26 cellular contexts compared by ENCODE assay signal in the genomic region with DNA sequence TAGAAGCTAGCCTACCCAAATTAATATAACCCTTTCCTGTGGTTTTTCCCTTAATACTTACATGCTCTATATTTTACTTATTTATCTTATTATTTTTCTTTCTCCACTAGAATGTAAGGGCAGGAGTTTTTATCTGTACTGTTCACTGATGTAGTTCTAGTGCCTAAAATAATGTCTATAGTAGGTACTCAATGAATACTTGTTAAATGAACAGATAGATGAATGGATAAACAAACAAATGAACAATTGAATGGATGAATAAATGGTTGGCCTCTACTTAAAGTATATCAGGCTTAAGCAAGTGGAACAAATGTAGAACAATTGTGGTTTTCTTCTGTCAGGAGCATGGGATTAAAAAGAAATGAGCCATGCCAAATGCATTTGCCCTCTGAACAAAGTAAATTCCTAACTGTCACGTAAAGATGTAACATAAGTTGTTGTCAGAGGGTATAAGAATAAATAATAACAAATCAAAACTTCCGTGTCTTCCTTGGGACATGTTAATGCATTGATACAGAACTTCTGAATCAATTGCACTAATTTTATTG. TPM values are rescaled to one million over a fixed set of nuclear protein-coding genes. Genes with fewer than 3 reads are reported as not detected.
A peak's percentile ranks its signal among the peaks of the same experiment; 100 is the strongest.
DNase-seq lines count a peak whose midpoint lies in the region; ATAC-seq and TF ChIP-seq lines count a peak whose summit lies in the region.
"Had no signal": no experiment of that assay in that cellular context is flagged by ENCODE, and none has a peak within 500 bp of the region (broad histone marks: within the 10 kb centered on the region; RNA-seq: fewer than 3 reads in every experiment).

No MANE protein-coding gene starts in this region.

- no peak overlapping the region for H3K4me3 Mint-ChIP-seq in WTC11
- H3K4me3 Mint-ChIP-seq: activated T-cell treated with anti-CD3 and anti-CD28 coated beads, Interleukin-2, amount 50 U/mL, for 24 hours; CD4-positive, alpha-beta memory T cell; stimulated activated naive CD8-positive, alpha-beta T cell treated with anti-CD3 and anti-CD28 coated beads, Interleukin-15, Interleukin-2, amounts not matched to agents 100 ng/mL and 50 ng/mL, for 24 hours had no signal

- H3K4me1 Mint-ChIP-seq in WTC11: peaks cover 3% of the 10 kb centered on the region; the same call in 1 of the 2 replicates
- H3K4me1 Mint-ChIP-seq: CD4-positive, alpha-beta memory T cell had no signal

- no peaks in the 10 kb centered on the region for H3K27me3 Mint-ChIP-seq in WTC11 (ENCODE audit: low read depth)
- H3K27me3 Mint-ChIP-seq: CD4-positive, alpha-beta memory T cell had no signal

- TF ChIP-seq CTCF in retinal pigment epithelial cell (conservative IDR thresholded peaks at IDR 0.05; ENCODE audit: low read depth, low read length): no peak
- TF ChIP-seq CTCF in WTC11 (IDR thresholded peaks at IDR 0.05): no peak

- CTCF ChIA-PET in WTC11 (lab: Charles Lee): no interaction called here

- no peak overlapping the region for H3K4me3 ChIP-seq in retinal pigment epithelial cell (ENCODE audit: low read length)
- H3K4me3 ChIP-seq: breast epithelium, gastrocnemius medialis, GM12878, pancreas, right lobe of liver, thyroid gland had no signal

- DNase-seq in ELR (ENCODE audit: low read depth) (peak; percentile 62), NCI-H345 treated with DMSO at 0.1 percent for 48 hours (lab: John Stamatoyannopoulos, UW; ENCODE audit: unreplicated experiment) (peak; percentile 22), astrocyte of the hippocampus (ENCODE audit: low read depth, low spot score) (peak; percentile 29), retinal pigment epithelial cell (ENCODE audit: low read depth) (peak; percentile 28), SK-N-DZ (ENCODE audit: low spot score) (no peak), NOMO-1 (lab: John Stamatoyannopoulos, UW; ENCODE audit: unreplicated experiment in 2 of 2) (no peak), WTC11 (ENCODE audit: low spot score) (no peak)
- DNase-seq: activated CD8-positive, alpha-beta memory T cell treated with anti-CD3 and anti-CD28 coated beads for 24 hours; activated T-cell treated with anti-CD3 and anti-CD28 coated beads, Interleukin-2, amount 50 U/mL, for 24 hours; CD4-positive, alpha-beta memory T cell; DMS79; effector CD8-positive, alpha-beta T cell; gastrocnemius medialis; H7; NCI-H2081; OCI-M1; pancreas; right lobe of liver; SHP77 treated with DMSO at 0.1 percent for 48 hours; stimulated activated CD4-positive, alpha-beta T cell treated with anti-CD3 and anti-CD28 coated beads, Interleukin-15, amount 100 ng/mL, for 24 hours; T-helper 1 cell; thyroid gland had no signal

- no peak for ATAC-seq in WTC11
- ATAC-seq: esophagus mucosa, gastrocnemius medialis, pancreas had no signal

- H3K27ac Mint-ChIP-seq in WTC11: no peak overlapping the region
- H3K27ac Mint-ChIP-seq: activated T-cell treated with anti-CD3 and anti-CD28 coated beads, Interleukin-2, amount 50 U/mL, for 24 hours; CD4-positive, alpha-beta memory T cell; stimulated activated naive CD8-positive, alpha-beta T cell treated with anti-CD3 and anti-CD28 coated beads, Interleukin-15, Interleukin-2, amounts not matched to agents 100 ng/mL and 50 ng/mL, for 24 hours had no signal

- H3K9me3 Mint-ChIP-seq in WTC11: no peaks in the 10 kb centered on the region
- H3K9me3 Mint-ChIP-seq: activated T-cell treated with anti-CD3 and anti-CD28 coated beads, Interleukin-2, amount 50 U/mL, for 24 hours; CD4-positive, alpha-beta memory T cell; stimulated activated naive CD8-positive, alpha-beta T cell treated with anti-CD3 and anti-CD28 coated beads, Interleukin-15, Interleukin-2, amounts not matched to agents 100 ng/mL and 50 ng/mL, for 24 hours had no signal

- POLR2A ChIA-PET in WTC11 (lab: Charles Lee): no interaction called here

- H3K36me3 Mint-ChIP-seq in WTC11: no peaks in the 10 kb centered on the region
- H3K36me3 Mint-ChIP-seq: CD4-positive, alpha-beta memory T cell had no signal

TF ChIP-seq in WTC11, 78 proteins besides CTCF, POLR2A, EP300 and RAD21:
- no peak for TF ChIP-seq ZNF263 (CRISPR knock-in tag; IDR thresholded peaks at IDR 0.05; ENCODE audit: low read depth)
- TF ChIP-seq FOXP1 (CRISPR knock-in tag; IDR thresholded peaks at IDR 0.05; ENCODE audit: borderline replicate concordance): no peak
- no peak for TF ChIP-seq ZNF219 (CRISPR knock-in tag; IDR thresholded peaks at IDR 0.05; ENCODE audit: borderline replicate concordance)
- no peak for TF ChIP-seq RELA (CRISPR knock-in tag; IDR thresholded peaks at IDR 0.05; ENCODE audit: borderline replicate concordance)
- no peak for TF ChIP-seq NFE2L1 (CRISPR knock-in tag; IDR thresholded peaks at IDR 0.05)
TF ChIP-seq in WTC11: peak in this region for 0.

RNA-seq across cellular contexts. Expression of gene SYTL5, which starts 54.1 kb away (rescaled TPM):
- not detected in 2 replicates for polyA plus RNA-seq in SK-N-DZ (2014; cell fraction: cytosol; rRNA removed)
- not detected in 2 replicates for polyA plus RNA-seq in SK-N-DZ (2014; cell fraction: nucleus; rRNA removed)
- total RNA-seq in WTC11 (2021): 0.25 to 0.39 TPM (median 0.26 TPM) in 3 replicates
- total RNA-seq: CD4-positive, alpha-beta memory T cell; gastrocnemius medialis had no signal
- polyA plus RNA-seq: CD4-positive, alpha-beta memory T cell had no signal

Comparison
In these comparisons a context has a peak if more than half of its experiments do, and no peak if none do; other contexts are left out.
1. DNase-seq: peak in ELR (single experiment), NCI-H345 treated with DMSO at 0.1 percent for 48 hours (single experiment), astrocyte of the hippocampus (single experiment) and retinal pigment epithelial cell (single experiment); none in SK-N-DZ (single experiment), NOMO-1 (0 of 2) and WTC11 (single experiment).